ENCODE assay signal across 24 cellular contexts in genomic region chr2:47037678-47038077, GRCh38.
DNase-seq lines count a peak whose midpoint lies in the region; ATAC-seq and TF ChIP-seq lines count a peak whose summit lies in the region.
"Had no signal": no experiment of that assay in that cellular context is flagged by ENCODE, and none has a peak within 500 bp of the region (broad histone marks: within the 10 kb centered on the region; RNA-seq: fewer than 3 reads in every experiment).

No MANE protein-coding gene starts in this region.

- no peak overlapping the region for H2AFZ ChIP-seq in MM.1S (ENCODE audit: low read length)

- peaks cover 98 to 100% (median 99%) of the 10 kb centered on the region in 10 experiments for H3K4me1 ChIP-seq in BLaER1 treated with 17β-estradiol and CSF1 and Interleukin-3, amounts not matched to agents 10 nM and 100 nM
- peaks cover 67% of the 10 kb centered on the region for H3K4me1 ChIP-seq in MM.1S (ENCODE audit: low read length)
- peaks cover 85% of the 10 kb centered on the region for H3K4me1 ChIP-seq in psoas muscle
- H3K4me1 ChIP-seq in right atrium auricular region = peaks cover 0 to 81% of the 10 kb centered on the region in 2 donors

- H3K4me2 ChIP-seq in BLaER1 treated with 17β-estradiol and CSF1 and Interleukin-3, amounts not matched to agents 10 nM and 100 nM = peak overlapping the region; percentile 16 to 85 (median 80); a peak in 18 of 22 replicates
- peak overlapping the region; percentile 59; the same call in 1 of the 2 replicates for H3K4me2 ChIP-seq in MM.1S (ENCODE audit: low read depth, low read length)

- peak overlapping the region; percentile 94 for H3K27ac Mint-ChIP-seq in dendritic cell treated with granulocyte-macrophage colony-stimulating factor and Interleukin-4, amounts not matched to agents 40 ng/mL and 50 ng/mL, for 4 days

- TF ChIP-seq CTCF in MM.1S (IDR thresholded peaks at IDR 0.05; ENCODE audit: low read length) = no peak
- no peak for TF ChIP-seq CTCF in psoas muscle (IDR thresholded peaks at IDR 0.05)
- TF ChIP-seq CTCF in right atrium auricular region (IDR thresholded peaks at IDR 0.05) = no peak

- 0 out of 22 replicates have a peak overlapping the region, but pooled peaks of 1 of the 11 experiments have one; percentile 12 for H3K9ac ChIP-seq in BLaER1 treated with 17β-estradiol and CSF1 and Interleukin-3, amounts not matched to agents 10 nM and 100 nM
- peak overlapping the region; percentile 3; the same call in 1 of the 2 replicates for H3K9ac ChIP-seq in MM.1S (ENCODE audit: low read length)

- no peaks in the 10 kb centered on the region for H3K9me3 Mint-ChIP-seq in dendritic cell treated with granulocyte-macrophage colony-stimulating factor and Interleukin-4, amounts not matched to agents 40 ng/mL and 50 ng/mL, for 4 days
- H3K9me3 Mint-ChIP-seq: activated CD4-positive, alpha-beta memory T cell treated with anti-CD3 and anti-CD28 coated beads, Interleukin-2, amount 10 ng/mL, durations not matched to agents 7 days and 5 days; activated naive CD4-positive, alpha-beta T cell treated with anti-CD3 and anti-CD28 coated beads, Interleukin-2, amount 50 U/mL, for 72 hours had no signal

- no peaks in the 10 kb centered on the region for H3K27me3 Mint-ChIP-seq in dendritic cell treated with granulocyte-macrophage colony-stimulating factor and Interleukin-4, amounts not matched to agents 40 ng/mL and 50 ng/mL, for 4 days
- H3K27me3 Mint-ChIP-seq: activated CD4-positive, alpha-beta memory T cell treated with anti-CD3 and anti-CD28 coated beads, Interleukin-2, amount 10 ng/mL, durations not matched to agents 7 days and 5 days had no signal

- H4K20me1 ChIP-seq in BLaER1 treated with 17β-estradiol and CSF1 and Interleukin-3, amounts not matched to agents 10 nM and 100 nM = peaks cover 0 to 98% (median 0%) of the 10 kb centered on the region in 11 experiments; a peak in 5 of 22 replicates
- H4K20me1 ChIP-seq in MM.1S (ENCODE audit: insufficient read depth, low read length) = no peaks in the 10 kb centered on the region

- H3K36me3 Mint-ChIP-seq in dendritic cell treated with granulocyte-macrophage colony-stimulating factor and Interleukin-4, amounts not matched to agents 40 ng/mL and 50 ng/mL, for 4 days (ENCODE audit: low read depth) = peaks cover 100% of the 10 kb centered on the region

- intact Hi-C loops in dendritic cell treated with granulocyte-macrophage colony-stimulating factor and Interleukin-4, amounts not matched to agents 40 ng/mL and 50 ng/mL, for 4 days (cut with micrococcal nuclease) = no loop called here
- intact Hi-C loops in psoas muscle (cut with DNase I) = no loop called here

- H3K4me3 Mint-ChIP-seq in dendritic cell treated with granulocyte-macrophage colony-stimulating factor and Interleukin-4, amounts not matched to agents 40 ng/mL and 50 ng/mL, for 4 days = no peak overlapping the region
- H3K4me3 Mint-ChIP-seq: activated CD4-positive, alpha-beta memory T cell treated with anti-CD3 and anti-CD28 coated beads, Interleukin-2, amount 10 ng/mL, durations not matched to agents 7 days and 5 days had no signal

- peaks cover 41% of the 10 kb centered on the region for H3F3A ChIP-seq in MM.1S (ENCODE audit: insufficient read depth, low read length)

- H3K27ac ChIP-seq in BLaER1 treated with 17β-estradiol and CSF1 and Interleukin-3, amounts not matched to agents 10 nM and 100 nM = peak overlapping the region in 6 of 11 experiments; percentile 13 to 76 (median 70); a peak in 9 of 22 replicates
- H3K27ac ChIP-seq in MM.1S (ENCODE audit: low read length) (peak overlapping the region; percentile 90), psoas muscle (peak overlapping the region; percentile 93), right atrium auricular region (no peak overlapping the region)
- H3K27ac ChIP-seq: C4-2B, colonic mucosa, left lung had no signal

- peaks cover 34% of the 10 kb centered on the region for H3K79me2 ChIP-seq in MM.1S (ENCODE audit: low read length)

- 43 to 80% (median 44%) methylated on average over 9 of the region's 9 CpGs for WGBS in psoas muscle, 3 donors

- no peaks in the 10 kb centered on the region for H3K27me3 ChIP-seq in BLaER1 treated with 17β-estradiol and CSF1 and Interleukin-3, amounts not matched to agents 10 nM and 100 nM
- H3K27me3 ChIP-seq in MM.1S (replicated peaks; ENCODE audit: insufficient read depth, low read length) = no peaks in the 10 kb centered on the region
- no peaks in the 10 kb centered on the region for H3K27me3 ChIP-seq in psoas muscle (ENCODE audit: insufficient read depth in 3 of 3, low read length in 2 of 3)
- no peaks in the 10 kb centered on the region for H3K27me3 ChIP-seq in right atrium auricular region
- H3K27me3 ChIP-seq: colonic mucosa, esophagus squamous epithelium, left lung, stomach, transverse colon had no signal

- H3K9me3 ChIP-seq in BLaER1 treated with 17β-estradiol and CSF1 and Interleukin-3, amounts not matched to agents 10 nM and 100 nM (replicated peaks in 1 of 11) = no peaks in the 10 kb centered on the region
- H3K9me3 ChIP-seq in MM.1S (replicated peaks; ENCODE audit: insufficient read depth, low read length) = no peaks in the 10 kb centered on the region
- no peaks in the 10 kb centered on the region for H3K9me3 ChIP-seq in psoas muscle
- H3K9me3 ChIP-seq in right atrium auricular region = no peaks in the 10 kb centered on the region
- H3K9me3 ChIP-seq: colonic mucosa, esophagus squamous epithelium, left lung, stomach, transverse colon had no signal

- H3K4me3 ChIP-seq in BLaER1 treated with 17β-estradiol and CSF1 and Interleukin-3, amounts not matched to agents 10 nM and 100 nM = no peak overlapping the region
- no peak overlapping the region for H3K4me3 ChIP-seq in MM.1S (ENCODE audit: low read length)
- no peak overlapping the region for H3K4me3 ChIP-seq in psoas muscle
- no peak overlapping the region for H3K4me3 ChIP-seq in right atrium auricular region
- H3K4me3 ChIP-seq: colonic mucosa, esophagus squamous epithelium, left lung, stomach, transverse colon had no signal

- H3K4me1 Mint-ChIP-seq in dendritic cell treated with granulocyte-macrophage colony-stimulating factor and Interleukin-4, amounts not matched to agents 40 ng/mL and 50 ng/mL, for 4 days (ENCODE audit: low read depth) = peaks cover 81% of the 10 kb centered on the region

- H3K9me2 ChIP-seq in MM.1S (replicated peaks; ENCODE audit: insufficient read depth, low read length) = no peaks in the 10 kb centered on the region

- peak; percentile 67 for DNase-seq in MM.1S
- no peak for DNase-seq in psoas muscle
- no peak for DNase-seq in right atrium auricular region (ENCODE audit: low spot score)
- no peak for DNase-seq in ecto neural progenitor cell (ENCODE audit: low spot score)
- DNase-seq: activated CD4-positive, alpha-beta memory T cell treated with anti-CD3 and anti-CD28 coated beads, Interleukin-2, amount 10 ng/mL, durations not matched to agents 7 days and 5 days; activated CD8-positive, alpha-beta memory T cell treated with anti-CD3 and anti-CD28 coated beads, Interleukin-2, amount 50 U/mL, for 48 hours; anterior cingulate cortex; colonic mucosa; DMS79 treated with DMSO at 0.1 percent for 48 hours; esophagus squamous epithelium; foreskin melanocyte; KG1; left lung; NCI-H1436 treated with DMSO at 0.1 percent for 48 hours; NCI-H2171 treated with DMSO at 0.1 percent for 48 hours; NCI-H524; stomach; transverse colon had no signal

- ATAC-seq in psoas muscle (no peak), HG02970 (IDR thresholded peaks at IDR 0.05; ENCODE audit: low FRiP score, unreplicated experiment) (no peak)
- ATAC-seq: activated CD4-positive, CD25-positive, alpha-beta regulatory T cell treated with anti-CD3 and anti-CD28 coated beads, Interleukin-2, amount 50 U/mL, for 24 hours; activated naive CD4-positive, alpha-beta T cell treated with anti-CD3 and anti-CD28 coated beads, Interleukin-2, amount 50 U/mL, for 72 hours; left lung had no signal

- H3K36me3 ChIP-seq in BLaER1 treated with 17β-estradiol and CSF1 and Interleukin-3, amounts not matched to agents 10 nM and 100 nM = peaks cover 20 to 86% (median 58%) of the 10 kb centered on the region in 11 experiments; a peak in 21 of 22 replicates
- no peaks in the 10 kb centered on the region; the same call in none of the 2 replicates for H3K36me3 ChIP-seq in MM.1S (replicated peaks; ENCODE audit: insufficient read depth, low read length)
- no peaks in the 10 kb centered on the region for H3K36me3 ChIP-seq in psoas muscle (ENCODE audit: insufficient read depth in 1 of 2, low read depth in 1 of 2)
- no peaks in the 10 kb centered on the region for H3K36me3 ChIP-seq in right atrium auricular region
- H3K36me3 ChIP-seq: colonic mucosa, transverse colon had no signal

Comparison
In these comparisons a context has a peak if more than half of its experiments do, and no peak if none do; other contexts are left out.
1. H3K27ac ChIP-seq: peak in BLaER1 treated with 17β-estradiol and CSF1 and Interleukin-3, amounts not matched to agents 10 nM and 100 nM (6 of 11), MM.1S (single experiment) and psoas muscle (single experiment); none in right atrium auricular region (0 of 2).